In genomic region chr2:63819765-63820717, GRCh38 we compare ENCODE assay signal across 11 cellular contexts. TPM values are rescaled to one million over a fixed set of nuclear protein-coding genes. Genes with fewer than 3 reads are reported as not detected.
A peak's percentile ranks its signal among the peaks of the same experiment; 100 is the strongest.
DNase-seq lines count a peak whose midpoint lies in the region; ATAC-seq and TF ChIP-seq lines count a peak whose summit lies in the region.
"Had no signal": no experiment of that assay in that cellular context is flagged by ENCODE, and none has a peak within 500 bp of the region (broad histone marks: within the 10 kb centered on the region; RNA-seq: fewer than 3 reads in every experiment).

No MANE protein-coding gene starts in this region.

- H3K4me3 ChIP-seq in choroid plexus epithelial cell (ENCODE audit: low read depth, low read length) (no peak overlapping the region), lung (no peak overlapping the region), thoracic aorta (no peak overlapping the region)

- H3K27ac ChIP-seq in lung (ENCODE audit: low read depth in 1 of 2, low read length in 1 of 2) (peak overlapping the region; percentile 33 to 49), thoracic aorta (peak overlapping the region; percentile 56 to 62)
- H3K27ac ChIP-seq: brain microvascular endothelial cell had no signal

- H3K36me3 ChIP-seq in lung (ENCODE audit: control insufficient read depth in 2 of 2, insufficient read depth in 2 of 2, low read length in 2 of 2) (no peaks in the 10 kb centered on the region), thoracic aorta (no peaks in the 10 kb centered on the region)
- H3K36me3 ChIP-seq: brain microvascular endothelial cell had no signal

- DNase-seq in DMS53 (lab: John Stamatoyannopoulos, UW) (peak; percentile 41), DMS53 treated with DMSO at 0.1 percent for 48 hours (lab: John Stamatoyannopoulos, UW; ENCODE audit: unreplicated experiment) (no peak), choroid plexus epithelial cell (ENCODE audit: low read depth) (peak; percentile 89), lung (ENCODE audit: low spot score) (no peak), thoracic aorta (ENCODE audit: low spot score) (no peak), GM20000 (ENCODE audit: low spot score) (no peak)
- DNase-seq: 8988T, brain microvascular endothelial cell had no signal

- H3K4me1 ChIP-seq in lung (ENCODE audit: control insufficient read depth in 2 of 2, insufficient read depth in 2 of 2, low read length in 2 of 2) (peaks cover 0 to 3% of the 10 kb centered on the region in 2 donors), thoracic aorta (ENCODE audit: control insufficient read depth in 1 of 2, low read depth in 2 of 2) (peaks cover 23 to 26% of the 10 kb centered on the region in 2 donors)

- TF ChIP-seq CTCF in choroid plexus epithelial cell (conservative IDR thresholded peaks at IDR 0.05; ENCODE audit: low read depth, low read length) (no peak), lung (IDR thresholded peaks at IDR 0.05; ENCODE audit: control extremely low read depth, extremely low read depth) (no peak), thoracic aorta (IDR thresholded peaks at IDR 0.05) (no peak), GM20000 (IDR thresholded peaks at IDR 0.05; ENCODE audit: extremely low read depth, missing control alignments) (no peak)

- H3K27me3 ChIP-seq in lung (ENCODE audit: control insufficient read depth, insufficient read depth) (no peaks in the 10 kb centered on the region), thoracic aorta (replicated peaks; ENCODE audit: insufficient read depth) (no peaks in the 10 kb centered on the region)
- H3K27me3 ChIP-seq: brain microvascular endothelial cell had no signal

- ATAC-seq in lung (ENCODE audit: insufficient read depth, low FRiP score) (no peak), thoracic aorta (ENCODE audit: insufficient number of reproducible peaks, low FRiP score, low read depth) (no peak), HG03025 (IDR thresholded peaks at IDR 0.05; ENCODE audit: low FRiP score, unreplicated experiment) (no peak), HG02642 (IDR thresholded peaks at IDR 0.05; ENCODE audit: poor library complexity, unreplicated experiment) (no peak)
- ATAC-seq: HCT116 had no signal

- WGBS in lung, 2 donors = 27 to 56% methylated on average over 6 of the region's 6 CpGs

- no peaks in the 10 kb centered on the region for H3K9me3 ChIP-seq in lung (ENCODE audit: control insufficient read depth in 2 of 2, insufficient read depth in 1 of 2, low read length in 1 of 2)
- no peaks in the 10 kb centered on the region for H3K9me3 ChIP-seq in thoracic aorta

RNA-seq across cellular contexts. Expression of gene UGP2, which starts 21.7 kb away (rescaled TPM):
- total RNA-seq in lung (100 to 1,000 TPM in 1 of 2 donors, 10 to 100 TPM in 1; 74.8 to 139 TPM), thoracic aorta (100 to 1,000 TPM; 103 to 176 TPM)
- polyA plus RNA-seq in lung = 100 to 1,000 TPM in 1 of 2 donors, 10 to 100 TPM in 1; 59.2 to 156 TPM

Comparison
In these comparisons a context has a peak if more than half of its experiments do, and no peak if none do; other contexts are left out.
1. DNase-seq: peak in DMS53 (single experiment) and choroid plexus epithelial cell (single experiment); none in DMS53 treated with DMSO at 0.1 percent for 48 hours (single experiment), lung (single experiment), thoracic aorta (single experiment) and GM20000 (single experiment).